ENCODE assay signal across 22 cellular contexts in the genomic region with DNA sequence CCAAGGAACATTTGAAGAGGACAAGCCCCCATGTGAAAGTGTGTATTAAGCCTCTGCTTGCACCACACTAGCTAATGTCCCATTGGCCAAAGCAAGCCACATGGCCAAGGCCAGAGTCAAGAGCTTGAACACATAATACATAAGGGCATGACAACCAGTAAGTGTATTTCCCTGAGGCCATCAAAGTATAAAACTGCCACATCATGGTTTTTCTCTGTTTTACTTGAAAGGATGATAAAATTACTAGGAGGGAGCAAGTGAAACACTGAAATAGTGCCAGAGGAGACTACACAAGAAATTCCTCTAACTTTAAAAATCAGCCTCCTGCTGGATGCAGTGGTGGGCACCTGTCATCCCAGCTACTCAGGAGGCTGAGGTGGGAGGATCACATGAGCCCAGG. TPM values are rescaled to one million over a fixed set of nuclear protein-coding genes. Genes with fewer than 3 reads are reported as not detected.
DNase-seq lines count a peak whose midpoint lies in the region; ATAC-seq, FAIRE-seq and TF ChIP-seq lines count a peak whose summit lies in the region.
"Had no signal": no experiment of that assay in that cellular context is flagged by ENCODE, and none has a peak within 500 bp of the region (broad histone marks: within the 10 kb centered on the region; RNA-seq: fewer than 3 reads in every experiment).

No MANE protein-coding gene starts in this region.

- ATAC-seq in A549 (no peak), K562 (no peak)
- ATAC-seq in stimulated activated naive CD8-positive, alpha-beta T cell treated with anti-CD3 and anti-CD28 coated beads, Interleukin-15, Interleukin-2, amounts not matched to agents 100 U/mL and 50 U/mL, for 24 hours: no peak

- peaks cover 41% of the 10 kb centered on the region for H3K27me3 Mint-ChIP-seq in activated CD4-positive, alpha-beta T cell treated with anti-CD3 and anti-CD28 coated beads, Interleukin-2, amount 10 ng/mL, durations not matched to agents 24 days and 14 days
- H3K27me3 Mint-ChIP-seq in activated CD4-positive, alpha-beta T cell treated with anti-CD3 and anti-CD28 coated beads, Interleukin-2, amount 10 ng/mL, durations not matched to agents 7 days and 5 days: peaks cover 17% of the 10 kb centered on the region

- H2AFZ ChIP-seq in K562 (ENCODE audit: low read depth, low read length): no peak overlapping the region

- in situ Hi-C loops in K562 (cut with MboI): no loop called here

- no peak overlapping the region for H3K9ac ChIP-seq in K562 (ENCODE audit: insufficient read depth in 1 of 2, low read depth in 2 of 2, low read length in 2 of 2)
- H3K9ac ChIP-seq: BLaER1 had no signal

- H3K27ac Mint-ChIP-seq in activated CD4-positive, alpha-beta T cell treated with anti-CD3 and anti-CD28 coated beads, Interleukin-2, amount 10 ng/mL, durations not matched to agents 24 days and 14 days: no peak overlapping the region
- no peak overlapping the region for H3K27ac Mint-ChIP-seq in activated CD4-positive, alpha-beta T cell treated with anti-CD3 and anti-CD28 coated beads, Interleukin-2, amount 10 ng/mL, durations not matched to agents 7 days and 5 days
- H3K27ac Mint-ChIP-seq: CD4-positive, alpha-beta memory T cell; CD4-positive, CD25-positive, alpha-beta regulatory T cell; CD8-positive, alpha-beta memory T cell had no signal

- no peaks in the 10 kb centered on the region for H4K20me1 ChIP-seq in K562 (replicated peaks; ENCODE audit: control insufficient read depth, insufficient read depth, low read length)
- H4K20me1 ChIP-seq: BLaER1 had no signal

- no peaks in the 10 kb centered on the region for H3K36me3 Mint-ChIP-seq in activated CD4-positive, alpha-beta T cell treated with anti-CD3 and anti-CD28 coated beads, Interleukin-2, amount 10 ng/mL, durations not matched to agents 24 days and 14 days (ENCODE audit: low read depth)
- no peaks in the 10 kb centered on the region for H3K36me3 Mint-ChIP-seq in activated CD4-positive, alpha-beta T cell treated with anti-CD3 and anti-CD28 coated beads, Interleukin-2, amount 10 ng/mL, durations not matched to agents 7 days and 5 days (ENCODE audit: low read depth)
- H3K36me3 Mint-ChIP-seq: CD14-positive monocyte; CD4-positive, alpha-beta memory T cell; CD4-positive, CD25-positive, alpha-beta regulatory T cell; CD8-positive, alpha-beta memory T cell had no signal

- intact Hi-C loops in activated CD4-positive, alpha-beta T cell treated with anti-CD3 and anti-CD28 coated beads, Interleukin-2, amount 10 ng/mL, durations not matched to agents 24 days and 14 days (cut with micrococcal nuclease): no loop called here
- intact Hi-C loops in K562 (cut with micrococcal nuclease): no loop called here

- no peak overlapping the region for H3K4me2 ChIP-seq in A549
- H3K4me2 ChIP-seq in K562 (ENCODE audit: insufficient read depth, low read length): no peak overlapping the region
- H3K4me2 ChIP-seq: BLaER1 had no signal

- no peak for TF ChIP-seq EP300 in A549 (IDR thresholded peaks at IDR 0.05)
- TF ChIP-seq EP300 in K562 (IDR thresholded peaks at IDR 0.05; ENCODE audit: low read length): no peak

- TF ChIP-seq POLR2A in A549 (IDR thresholded peaks at IDR 0.05; ENCODE audit: low read length) (no peak), K562 (conservative IDR thresholded peaks at IDR 0.05) (no peak)

- POLR2A ChIA-PET in activated CD4-positive, alpha-beta T cell treated with anti-CD3 and anti-CD28 coated beads, Interleukin-2, amount 10 ng/mL, durations not matched to agents 7 days and 5 days (lab: Charles Lee): no interaction called here
- POLR2A ChIA-PET in A549 (lab: Yijun Ruan, JAX) (no interaction called here), K562 (lab: Yijun Ruan, JAX) (interaction anchor here (0.8 to 2.0 kb wide), 3 partner anchors 9 to 356 kb away, joined by 5 to 8 read pairs (median 6); no protein-coding TSS in a partner anchor)

- H3K9me3 ChIP-seq in A549 (no peaks in the 10 kb centered on the region), K562 (replicated peaks; ENCODE audit: control insufficient read depth, insufficient read depth, low read depth, low read length) (no peaks in the 10 kb centered on the region)
- H3K9me3 ChIP-seq: BE2C, BLaER1 had no signal

- H3K4me3 ChIP-seq in A549 (no peak overlapping the region), K562 (no peak overlapping the region)
- H3K4me3 ChIP-seq: BLaER1 had no signal

- H3K4me1 Mint-ChIP-seq in activated CD4-positive, alpha-beta T cell treated with anti-CD3 and anti-CD28 coated beads, Interleukin-2, amount 10 ng/mL, durations not matched to agents 24 days and 14 days: peaks cover 11% of the 10 kb centered on the region
- peaks cover 10% of the 10 kb centered on the region for H3K4me1 Mint-ChIP-seq in activated CD4-positive, alpha-beta T cell treated with anti-CD3 and anti-CD28 coated beads, Interleukin-2, amount 10 ng/mL, durations not matched to agents 7 days and 5 days
- H3K4me1 Mint-ChIP-seq: CD14-positive monocyte; CD4-positive, CD25-positive, alpha-beta regulatory T cell; CD8-positive, alpha-beta memory T cell had no signal

- peaks cover 4% of the 10 kb centered on the region for H3K9me3 Mint-ChIP-seq in activated CD4-positive, alpha-beta T cell treated with anti-CD3 and anti-CD28 coated beads, Interleukin-2, amount 10 ng/mL, durations not matched to agents 24 days and 14 days
- H3K9me3 Mint-ChIP-seq in activated CD4-positive, alpha-beta T cell treated with anti-CD3 and anti-CD28 coated beads, Interleukin-2, amount 10 ng/mL, durations not matched to agents 7 days and 5 days: peaks cover 2% of the 10 kb centered on the region
- H3K9me3 Mint-ChIP-seq: CD14-positive monocyte; CD4-positive, alpha-beta memory T cell; CD8-positive, alpha-beta memory T cell had no signal

- DNase-seq in activated CD4-positive, alpha-beta T cell treated with anti-CD3 and anti-CD28 coated beads, Interleukin-2, amount 10 ng/mL, durations not matched to agents 24 days and 14 days: peak; percentile 44
- no peak for DNase-seq in activated CD4-positive, alpha-beta T cell treated with anti-CD3 and anti-CD28 coated beads, Interleukin-2, amount 10 ng/mL, durations not matched to agents 7 days and 5 days
- DNase-seq in A549 (ENCODE audit: low read depth in 1 of 2, low spot score in 1 of 2) (no peak), K562 (ENCODE audit: extremely low read depth in 1 of 4, low spot score in 3 of 4) (no peak), NCI-H345 treated with DMSO at 0.1 percent for 48 hours (lab: John Stamatoyannopoulos, UW; ENCODE audit: unreplicated experiment) (no peak)
- no peak for DNase-seq in stimulated activated naive CD8-positive, alpha-beta T cell treated with anti-CD3 and anti-CD28 coated beads, Interleukin-15, Interleukin-2, amounts not matched to agents 100 U/mL and 50 U/mL, for 24 hours
- DNase-seq: ACHN; BE2C; C1 segment of cervical spinal cord; CD4-positive, alpha-beta memory T cell; CD4-positive, CD25-positive, alpha-beta regulatory T cell; CD8-positive, alpha-beta memory T cell; COR-L47; DMS79 treated with DMSO at 0.1 percent for 48 hours; GF-D8 had no signal

- no peak overlapping the region for H3K4me3 Mint-ChIP-seq in activated CD4-positive, alpha-beta T cell treated with anti-CD3 and anti-CD28 coated beads, Interleukin-2, amount 10 ng/mL, durations not matched to agents 24 days and 14 days
- no peak overlapping the region for H3K4me3 Mint-ChIP-seq in activated CD4-positive, alpha-beta T cell treated with anti-CD3 and anti-CD28 coated beads, Interleukin-2, amount 10 ng/mL, durations not matched to agents 7 days and 5 days
- H3K4me3 Mint-ChIP-seq: CD14-positive monocyte; CD4-positive, alpha-beta memory T cell; CD4-positive, CD25-positive, alpha-beta regulatory T cell; CD8-positive, alpha-beta memory T cell had no signal

- FAIRE-seq in A549 (lab: Jason Lieb, UNC) (no peak), K562 (lab: Jason Lieb, UNC) (no peak)
- FAIRE-seq: D721Med, G401.6, GM12891, GM19239 had no signal

- H3K9me1 ChIP-seq in K562 (ENCODE audit: control insufficient read depth, insufficient read depth, low read length): no peaks in the 10 kb centered on the region

- H3K36me3 ChIP-seq in K562 (ENCODE audit: control insufficient read depth, insufficient read depth, low read length): no peaks in the 10 kb centered on the region
- H3K36me3 ChIP-seq: BE2C, BLaER1 had no signal

- H3K79me2 ChIP-seq in K562 (ENCODE audit: control insufficient read depth, insufficient read depth, low read length): no peaks in the 10 kb centered on the region

- CTCF ChIA-PET in activated CD4-positive, alpha-beta T cell treated with anti-CD3 and anti-CD28 coated beads, Interleukin-2, amount 10 ng/mL, durations not matched to agents 7 days and 5 days (lab: Charles Lee): interaction anchor here (0.6 to 1.9 kb wide), 4 partner anchors 12 to 169 kb away, joined by 3 to 14 read pairs (median 4); no protein-coding TSS in a partner anchor
- CTCF ChIA-PET in A549 (lab: Yijun Ruan, JAX): interaction anchor here (0.8 to 6.9 kb wide), 6 partner anchors 9 to 170 kb away, joined by 3 to 56 read pairs (median 7); no protein-coding TSS in a partner anchor
- CTCF ChIA-PET in K562 (lab: Yijun Ruan, JAX; ENCODE audit: low intra/inter-chr PET ratio): no interaction called here

- H3K27ac ChIP-seq in A549 (no peak overlapping the region), K562 (ENCODE audit: extremely low read depth, low read depth, low read length) (no peak overlapping the region)
- H3K27ac ChIP-seq: 22Rv1, BLaER1 had no signal

- no peak for TF ChIP-seq RAD21 in A549 (conservative IDR thresholded peaks at IDR 0.05 in 1 of 2, IDR thresholded peaks at IDR 0.05 in 1 of 2)
- no peak for TF ChIP-seq RAD21 in K562 (CRISPR knock-in tag; conservative IDR thresholded peaks at IDR 0.05 in 1 of 2, IDR thresholded peaks at IDR 0.05 in 1 of 2)

- TF ChIP-seq CTCF in A549 (IDR thresholded peaks at IDR 0.05) (no peak), K562 (IDR thresholded peaks at IDR 0.05 in 2 of 3, conservative IDR thresholded peaks at IDR 0.05 in 1 of 3; ENCODE audit: insufficient read depth in 2 of 3, low read depth in 1 of 3, low read length in 3 of 3) (no peak)

- peaks cover 1 to 8% of the 10 kb centered on the region in 2 experiments for H3K27me3 ChIP-seq in K562 (ENCODE audit: control insufficient read depth in 2 of 2, insufficient read depth in 2 of 2, low read length in 2 of 2)
- H3K27me3 ChIP-seq: BE2C, BLaER1 had no signal

- no TSS peak for BruUV-seq in K562 (replicated peaks; lab: Mats Ljungman, UMichigan)

- H3K4me1 ChIP-seq in A549: no peaks in the 10 kb centered on the region
- H3K4me1 ChIP-seq in K562 (replicated peaks in 1 of 2; ENCODE audit: control insufficient read depth in 2 of 2, insufficient read depth in 2 of 2, low read length in 2 of 2): peaks cover 0 to 9% of the 10 kb centered on the region in 2 experiments; a peak in 3 of 5 replicates
- H3K4me1 ChIP-seq: BE2C had no signal

RNA-seq across cellular contexts. Expression of a gene that starts 30.9 kb away (rescaled TPM):
- total RNA-seq in activated CD4-positive, alpha-beta T cell treated with anti-CD3 and anti-CD28 coated beads, Interleukin-2, amount 10 ng/mL, durations not matched to agents 24 days and 14 days: 0.77 and 0.83 TPM in 2 replicates
- total RNA-seq in activated CD4-positive, alpha-beta T cell treated with anti-CD3 and anti-CD28 coated beads, Interleukin-2, amount 10 ng/mL, durations not matched to agents 7 days and 5 days: 1 to 10 TPM in 1 of 2 experiments, under 1 TPM in 1; 0.96 to 1.2 TPM
- polyA plus RNA-seq in A549 (2011; rRNA removed): 1.5 and 3.0 TPM in 2 replicates
- polyA plus RNA-seq in A549 (2012; cell fraction: cytosol; rRNA removed): 1.0 and 1.5 TPM in 2 replicates
- 3.2 and 4.7 TPM in 2 replicates for polyA plus RNA-seq in A549 (2012; cell fraction: nucleus; rRNA removed)
- polyA plus RNA-seq in A549 (2017; fragmentation: RNase III; extraction: RNeasy Plus Mini Kit Qiagen cat#74134 plus additional on column Dnase treatment): 1.4 to 1.8 TPM (median 1.7 TPM) in 3 replicates
- 1.8 and 3.4 TPM in 2 replicates for polyA minus RNA-seq in A549 (2011; rRNA and poly(A)+ RNA removed)
- 0.97 and 1.5 TPM in 2 replicates for total RNA-seq in K562 (2011; cell fraction: chromatin; rRNA removed; ENCODE audit: low replicate concordance)
- under 0.01 and 0.26 TPM in 2 replicates for total RNA-seq in K562 (2011; cell fraction: nucleolus; rRNA removed)
- 0.66 and 1.2 TPM in 2 replicates for total RNA-seq in K562 (2011; cell fraction: nucleoplasm; rRNA removed)
- total RNA-seq in K562 (2014; rRNA removed): 0.23 and 0.29 TPM in 2 replicates
- 0.11 and 0.41 TPM in 2 replicates for total RNA-seq in K562 (2014; rRNA removed; fragmentation: Illumina TruSeq; extraction: Trizol)
- 0.07 and 0.26 TPM in 2 replicates for total RNA-seq in K562 (2015; rRNA removed; fragmentation: Illumina TruSeq; extraction: Trizol)
- 0.35 and 0.49 TPM in 2 replicates for total RNA-seq in K562 (2021)
- 0.56 and 0.88 TPM in 2 replicates for polyA plus RNA-seq in K562 (2011; rRNA removed)
- polyA plus RNA-seq in K562 (2011; cell fraction: cytosol; rRNA removed): 0.54 and 0.62 TPM in 2 replicates
- 2.7 and 3.2 TPM in 2 replicates for polyA plus RNA-seq in K562 (2011; cell fraction: nucleus; rRNA removed)
- polyA plus RNA-seq in K562 (2012): 0.08 and 0.60 TPM in 2 replicates
- 0.25 and 0.71 TPM in 2 replicates for polyA plus RNA-seq in K562 (2014; fragmentation: Illumina TruSeq; extraction: Trizol)
- polyA plus RNA-seq in K562 (2014; fragmentation: Nextera tagmentation; extraction: Ambion mirVana): under 1 TPM; 0.29 to 0.39 TPM
- 0.07 and 0.92 TPM in 2 replicates for polyA plus RNA-seq in K562 (2014; rRNA removed)
- polyA minus RNA-seq in K562 (2011; rRNA and poly(A)+ RNA removed): 0.21 and 0.48 TPM in 2 replicates
- polyA minus RNA-seq in K562 (2011; cell fraction: cytosol; rRNA and poly(A)+ RNA removed): not detected in 2 replicates
- 0.44 and 0.81 TPM in 2 replicates for polyA minus RNA-seq in K562 (2011; cell fraction: nucleus; rRNA and poly(A)+ RNA removed)
- polyA plus RNA-seq: CD14-positive monocyte had no signal
